In the genomic region with DNA sequence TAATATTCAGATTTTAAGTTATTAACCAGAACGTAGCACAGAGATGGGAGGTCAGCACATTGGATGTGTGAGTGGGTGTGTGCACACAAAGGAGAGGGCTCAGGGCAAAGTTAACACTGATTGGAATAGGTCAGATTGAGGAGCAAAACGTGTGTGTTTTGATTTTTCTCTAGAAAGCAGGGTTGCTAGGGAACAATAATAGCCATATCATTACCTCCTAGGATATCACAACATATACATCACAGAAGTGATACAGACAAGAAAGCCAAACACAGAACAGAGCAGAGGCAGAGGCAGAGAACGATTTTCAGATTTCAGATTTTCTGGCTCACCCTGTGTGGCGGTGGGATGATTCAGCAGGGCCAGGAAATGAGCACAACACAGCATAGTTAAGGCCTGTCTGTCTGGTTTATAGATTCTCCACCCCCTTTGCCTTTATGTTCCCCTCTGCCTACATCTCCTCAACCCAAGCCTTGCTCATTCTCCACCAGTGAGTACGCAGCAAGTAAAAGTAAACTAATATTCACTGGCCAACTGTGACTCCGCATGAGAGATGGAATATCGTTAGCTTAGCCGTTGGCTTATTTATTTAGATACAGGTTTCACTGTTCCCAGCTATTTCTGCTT, we compare ENCODE assay signal across 9 cellular contexts.
DNase-seq lines count a peak whose midpoint lies in the region; ATAC-seq, FAIRE-seq and TF ChIP-seq lines count a peak whose summit lies in the region.
"Had no signal": no experiment of that assay in that cellular context is flagged by ENCODE, and none has a peak within 500 bp of the region (broad histone marks: within the 10 kb centered on the region; RNA-seq: fewer than 3 reads in every experiment).

No MANE protein-coding gene starts in this region.

- H3K27ac ChIP-seq in GM12878 (ENCODE audit: control insufficient read depth, insufficient read depth) (no peak overlapping the region), muscle layer of duodenum (ENCODE audit: low read length) (peak overlapping the region; percentile 37)

- H3K4me2 ChIP-seq in GM12878 (ENCODE audit: control insufficient read depth, insufficient read depth), result no peak overlapping the region

- H3K27me3 ChIP-seq in GM12878 (replicated peaks in 1 of 2; ENCODE audit: control insufficient read depth in 2 of 2, insufficient read depth in 2 of 2, low read length in 1 of 2) (no peaks in the 10 kb centered on the region), muscle layer of duodenum (ENCODE audit: low read depth, low read length) (no peaks in the 10 kb centered on the region)

- no peaks in the 10 kb centered on the region for H3K79me2 ChIP-seq in GM12878 (ENCODE audit: control insufficient read depth, insufficient read depth, low read length)

- in situ Hi-C loops in GM12878 (cut with MboI), result no loop called here

- no peak for TF ChIP-seq EP300 in GM12878 (IDR thresholded peaks at IDR 0.05; ENCODE audit: borderline replicate concordance in 1 of 2, control insufficient read depth in 1 of 2, low read depth in 2 of 2, low read length in 2 of 2)

- POLR2A ChIA-PET in GM12878 (lab: Charles Lee), result no interaction called here

- RAD21 ChIA-PET in GM12878 (lab: Charles Lee; ENCODE audit: unreplicated experiment), result no interaction called here

- no peaks in the 10 kb centered on the region for H3K36me3 ChIP-seq in GM12878 (ENCODE audit: control insufficient read depth in 2 of 2, insufficient read depth in 2 of 2, low read length in 1 of 2)
- no peaks in the 10 kb centered on the region for H3K36me3 ChIP-seq in muscle layer of duodenum (ENCODE audit: control insufficient read depth in 1 of 2, insufficient read depth in 2 of 2, low read length in 2 of 2)

- peak; percentile 55 for ATAC-seq in GM12878
- no peak for ATAC-seq in GM19351 (IDR thresholded peaks at IDR 0.05; ENCODE audit: unreplicated experiment)

- CTCF ChIA-PET in GM12878 (lab: Yijun Ruan, JAX), result no interaction called here

- peaks cover 3% of the 10 kb centered on the region for H3K4me1 ChIP-seq in GM12878 (ENCODE audit: control insufficient read depth, insufficient read depth, low read length)
- peaks cover 11 to 13% of the 10 kb centered on the region in 2 donors for H3K4me1 ChIP-seq in muscle layer of duodenum (ENCODE audit: control insufficient read depth in 1 of 2, insufficient read depth in 2 of 2, low read length in 2 of 2)

- TF ChIP-seq RAD21 in GM12878 (IDR thresholded peaks at IDR 0.05; ENCODE audit: insufficient read depth, low read depth, low read length), result no peak

- H3K9ac ChIP-seq in GM12878 (ENCODE audit: control insufficient read depth, insufficient read depth, low read length), result no peak overlapping the region

- no peaks in the 10 kb centered on the region for H4K20me1 ChIP-seq in GM12878 (ENCODE audit: control insufficient read depth, insufficient read depth)

- TF ChIP-seq POLR2A in GM12878 (IDR thresholded peaks at IDR 0.05; ENCODE audit: low read depth, low read length), result no peak

- no TSS peak for BruUV-seq in GM12878 (replicated peaks; lab: Mats Ljungman, UMichigan)

- peak; percentile 85 for DNase-seq in AG20443 (ENCODE audit: low spot score)
- peak; percentile 14 for DNase-seq in HK-2 (ENCODE audit: unreplicated experiment)
- DNase-seq in GM12878 (ENCODE audit: low read depth, low spot score), result no peak
- no peak for DNase-seq in NK-92 treated with Interleukin-12 subunit alpha and Interleukin-12 subunit beta, amount 100 ng/mL, for 24 hours (lab: John Stamatoyannopoulos, UW)
- no peak for DNase-seq in foreskin melanocyte
- DNase-seq in C1 segment of cervical spinal cord (lab: John Stamatoyannopoulos, UW), result no peak

- H2AFZ ChIP-seq in GM12878 (ENCODE audit: control insufficient read depth, low read depth, low read length), result no peak overlapping the region

- H3K4me3 ChIP-seq in GM12878 (no peak overlapping the region), muscle layer of duodenum (ENCODE audit: low read depth in 1 of 2, low read length in 2 of 2) (no peak overlapping the region)
- H3K4me3 ChIP-seq: lung had no signal

- TF ChIP-seq CTCF in GM12878 (IDR thresholded peaks at IDR 0.05 in 2 of 3, conservative IDR thresholded peaks at IDR 0.05 in 1 of 3; ENCODE audit: control insufficient read depth in 2 of 3, extremely low read depth in 1 of 3, insufficient read depth in 1 of 3, low read depth in 3 of 3, low read length in 3 of 3), result no peak

- 47% methylated on average over 8 of the region's 8 CpGs for WGBS in GM12878 (ENCODE audit: insufficient coverage, insufficient replicate concordance, low lambda C conversion rate, missing lambda C conversion rate)

- FAIRE-seq in GM12878 (lab: Jason Lieb, UNC), result no peak

- intact Hi-C loops in GM12878 (cut with micrococcal nuclease; ENCODE audit: unreplicated experiment), result no loop called here

- SMC1A ChIA-PET in GM12878 (lab: Charles Lee; ENCODE audit: uncharacterized antibody, unreplicated experiment), result no interaction called here

- H3K9me3 ChIP-seq in GM12878 (replicated peaks; ENCODE audit: control insufficient read depth, insufficient read depth, low read length) (no peaks in the 10 kb centered on the region), muscle layer of duodenum (ENCODE audit: control insufficient read depth in 1 of 2, low read length in 2 of 2) (no peaks in the 10 kb centered on the region)

TF ChIP-seq in GM12878, 131 proteins besides CTCF, POLR2A, EP300 and RAD21 (continues in another document):
- no peak for TF ChIP-seq SREBF2 (IDR thresholded peaks at IDR 0.05; ENCODE audit: low read length)
- TF ChIP-seq RB1 (IDR thresholded peaks at IDR 0.05; ENCODE audit: borderline replicate concordance), result no peak
- TF ChIP-seq, protein P1, sequence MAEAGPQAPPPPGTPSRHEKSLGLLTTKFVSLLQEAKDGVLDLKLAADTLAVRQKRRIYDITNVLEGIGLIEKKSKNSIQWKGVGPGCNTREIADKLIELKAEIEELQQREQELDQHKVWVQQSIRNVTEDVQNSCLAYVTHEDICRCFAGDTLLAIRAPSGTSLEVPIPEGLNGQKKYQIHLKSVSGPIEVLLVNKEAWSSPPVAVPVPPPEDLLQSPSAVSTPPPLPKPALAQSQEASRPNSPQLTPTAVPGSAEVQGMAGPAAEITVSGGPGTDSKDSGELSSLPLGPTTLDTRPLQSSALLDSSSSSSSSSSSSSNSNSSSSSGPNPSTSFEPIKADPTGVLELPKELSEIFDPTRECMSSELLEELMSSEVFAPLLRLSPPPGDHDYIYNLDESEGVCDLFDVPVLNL (IDR thresholded peaks at IDR 0.05; ENCODE audit: low read depth, low read length), result no peak
- TF ChIP-seq EZH2 (IDR thresholded peaks at IDR 0.05; ENCODE audit: borderline replicate concordance, control insufficient read depth, low read depth, low read length), result no peak
- TF ChIP-seq POLR2AphosphoS5 (IDR thresholded peaks at IDR 0.05; ENCODE audit: low read length), result no peak
- TF ChIP-seq, protein P2, sequence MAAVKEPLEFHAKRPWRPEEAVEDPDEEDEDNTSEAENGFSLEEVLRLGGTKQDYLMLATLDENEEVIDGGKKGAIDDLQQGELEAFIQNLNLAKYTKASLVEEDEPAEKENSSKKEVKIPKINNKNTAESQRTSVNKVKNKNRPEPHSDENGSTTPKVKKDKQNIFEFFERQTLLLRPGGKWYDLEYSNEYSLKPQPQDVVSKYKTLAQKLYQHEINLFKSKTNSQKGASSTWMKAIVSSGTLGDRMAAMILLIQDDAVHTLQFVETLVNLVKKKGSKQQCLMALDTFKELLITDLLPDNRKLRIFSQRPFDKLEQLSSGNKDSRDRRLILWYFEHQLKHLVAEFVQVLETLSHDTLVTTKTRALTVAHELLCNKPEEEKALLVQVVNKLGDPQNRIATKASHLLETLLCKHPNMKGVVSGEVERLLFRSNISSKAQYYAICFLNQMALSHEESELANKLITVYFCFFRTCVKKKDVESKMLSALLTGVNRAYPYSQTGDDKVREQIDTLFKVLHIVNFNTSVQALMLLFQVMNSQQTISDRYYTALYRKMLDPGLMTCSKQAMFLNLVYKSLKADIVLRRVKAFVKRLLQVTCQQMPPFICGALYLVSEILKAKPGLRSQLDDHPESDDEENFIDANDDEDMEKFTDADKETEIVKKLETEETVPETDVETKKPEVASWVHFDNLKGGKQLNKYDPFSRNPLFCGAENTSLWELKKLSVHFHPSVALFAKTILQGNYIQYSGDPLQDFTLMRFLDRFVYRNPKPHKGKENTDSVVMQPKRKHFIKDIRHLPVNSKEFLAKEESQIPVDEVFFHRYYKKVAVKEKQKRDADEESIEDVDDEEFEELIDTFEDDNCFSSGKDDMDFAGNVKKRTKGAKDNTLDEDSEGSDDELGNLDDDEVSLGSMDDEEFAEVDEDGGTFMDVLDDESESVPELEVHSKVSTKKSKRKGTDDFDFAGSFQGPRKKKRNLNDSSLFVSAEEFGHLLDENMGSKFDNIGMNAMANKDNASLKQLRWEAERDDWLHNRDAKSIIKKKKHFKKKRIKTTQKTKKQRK (IDR thresholded peaks at IDR 0.05; ENCODE audit: low read depth, low read length), result no peak
- no peak for TF ChIP-seq ATF2 (IDR thresholded peaks at IDR 0.05; ENCODE audit: low read length)
- TF ChIP-seq ZNF217 (IDR thresholded peaks at IDR 0.05), result no peak

Comparison
In these comparisons a context has a peak if more than half of its experiments do, and no peak if none do; other contexts are left out.
1. DNase-seq: peak in AG20443 (single experiment) and HK-2 (single experiment); none in GM12878 (single experiment), NK-92 treated with Interleukin-12 subunit alpha and Interleukin-12 subunit beta, amount 100 ng/mL, for 24 hours (single experiment), foreskin melanocyte (single experiment) and C1 segment of cervical spinal cord (0 of 14).